20 cellular contexts compared by ENCODE assay signal in genomic region chr5:170585278-170585677, GRCh38.
"Had no signal": no experiment of that assay in that cellular context is flagged by ENCODE, and none has a peak within 500 bp of the region (broad histone marks: within the 10 kb centered on the region; RNA-seq: fewer than 3 reads in every experiment).

No MANE protein-coding gene starts in this region.

- DNase-seq: activated CD4-positive, alpha-beta T cell treated with anti-CD3 and anti-CD28 coated beads, Interleukin-2, amount 50 U/mL, for 1 hour; activated CD4-positive, CD25-positive, alpha-beta regulatory T cell; activated CD8-positive, alpha-beta memory T cell treated with anti-CD3 and anti-CD28 coated beads for 24 hours; activated CD8-positive, alpha-beta memory T cell treated with anti-CD3 and anti-CD28 coated beads, Interleukin-2, amount 50 U/mL, for 48 hours; activated effector memory CD4-positive, alpha-beta T cell treated with Interleukin-2 at 50 U/mL for 16 hours; activated naive CD4-positive, alpha-beta T cell treated with anti-CD3 and anti-CD28 coated beads, Interleukin-2, amount 10 ng/mL, durations not matched to agents 7 days and 5 days; activated T-cell treated with anti-CD3 and anti-CD28 coated beads, Interleukin-2, amount 50 U/mL, for 48 hours; effector CD8-positive, alpha-beta T cell; hippocampal formation; islet precursor cell; stimulated activated CD4-positive, alpha-beta T cell treated with anti-CD3 and anti-CD28 coated beads, Interleukin-12 subunit alpha, Interleukin-12 subunit beta, amount 100 ng/mL, for 4 hours; stimulated activated CD4-positive, alpha-beta T cell treated with anti-CD3 and anti-CD28 coated beads, Interleukin-1b, Interleukin-23, amount 100 ng/mL, for 48 hours; stimulated activated CD8-positive, alpha-beta memory T cell treated with anti-CD3 and anti-CD28 coated beads, Interleukin-4, amount 100 ng/mL, for 48 hours; stimulated activated naive CD4-positive, alpha-beta T cell; T1000; thyroid gland had no signal

- H3K27ac ChIP-seq: ascending aorta, esophagus muscularis mucosa, right atrium auricular region, thyroid gland had no signal

- H3K27me3 ChIP-seq: ascending aorta, esophagus muscularis mucosa, right atrium auricular region, thyroid gland had no signal

- ATAC-seq: left lobe of liver had no signal

- H3K4me1 ChIP-seq: ascending aorta, esophagus muscularis mucosa, right atrium auricular region, thyroid gland had no signal
